ENCODE assay signal across 1 cellular context in the genomic region with DNA sequence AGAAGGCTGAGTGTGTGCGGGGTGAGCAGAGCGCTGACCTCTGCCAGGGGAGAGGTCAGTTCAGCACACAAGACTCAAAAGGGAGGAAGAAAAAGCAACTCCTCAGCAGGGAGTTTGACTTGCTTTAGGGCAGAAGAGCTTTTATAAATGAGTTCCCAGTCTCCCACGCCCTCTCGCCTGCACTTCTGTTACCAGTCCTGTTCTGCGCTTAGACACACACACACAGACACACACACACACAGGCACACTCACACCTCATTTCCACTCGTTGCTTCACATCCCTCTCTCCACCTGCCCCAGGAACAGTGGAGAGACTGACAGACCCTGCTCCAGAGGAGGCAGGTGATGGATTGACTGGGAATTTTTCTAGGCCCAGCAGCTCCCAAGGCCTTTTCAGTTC.
TF ChIP-seq lines count a peak whose summit lies in the region.

No MANE protein-coding gene starts in this region.

TF ChIP-seq in IMR-90, 13 proteins besides CTCF, POLR2A, EP300 and RAD21:
- TF ChIP-seq CEBPB (IDR thresholded peaks at IDR 0.05; ENCODE audit: low read depth, low read length) (no peak), BHLHE40 (IDR thresholded peaks at IDR 0.05; ENCODE audit: low read depth, low read length) (no peak), USF2 (IDR thresholded peaks at IDR 0.05; ENCODE audit: low read depth, low read length) (no peak), NFE2L2 (IDR thresholded peaks at IDR 0.05; ENCODE audit: low read depth, low read length) (no peak), FOS (IDR thresholded peaks at IDR 0.05; ENCODE audit: low read depth, low read length) (no peak), RCOR1 (IDR thresholded peaks at IDR 0.05; ENCODE audit: insufficient replicate concordance, low read length) (no peak), MAFK (IDR thresholded peaks at IDR 0.05; ENCODE audit: low read depth, low read length) (no peak), SMC3 (IDR thresholded peaks at IDR 0.05; ENCODE audit: low read depth, low read length) (no peak), MAZ (IDR thresholded peaks at IDR 0.05; ENCODE audit: borderline replicate concordance, low read depth, low read length) (no peak), CHD1 (IDR thresholded peaks at IDR 0.05; ENCODE audit: low read depth, low read length) (no peak), RFX5 (IDR thresholded peaks at IDR 0.05; ENCODE audit: low read depth, low read length) (no peak), MXI1 (IDR thresholded peaks at IDR 0.05; ENCODE audit: borderline replicate concordance, low read depth, low read length) (no peak)
- TF ChIP-seq, protein P1, sequence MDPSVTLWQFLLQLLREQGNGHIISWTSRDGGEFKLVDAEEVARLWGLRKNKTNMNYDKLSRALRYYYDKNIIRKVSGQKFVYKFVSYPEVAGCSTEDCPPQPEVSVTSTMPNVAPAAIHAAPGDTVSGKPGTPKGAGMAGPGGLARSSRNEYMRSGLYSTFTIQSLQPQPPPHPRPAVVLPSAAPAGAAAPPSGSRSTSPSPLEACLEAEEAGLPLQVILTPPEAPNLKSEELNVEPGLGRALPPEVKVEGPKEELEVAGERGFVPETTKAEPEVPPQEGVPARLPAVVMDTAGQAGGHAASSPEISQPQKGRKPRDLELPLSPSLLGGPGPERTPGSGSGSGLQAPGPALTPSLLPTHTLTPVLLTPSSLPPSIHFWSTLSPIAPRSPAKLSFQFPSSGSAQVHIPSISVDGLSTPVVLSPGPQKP (IDR thresholded peaks at IDR 0.05; ENCODE audit: borderline replicate concordance, low read depth, low read length), result no peak
